Comparison of ENCODE assay signal across 8 cellular contexts in genomic region chr7:129225931-129226572, GRCh38. TPM values are rescaled to one million over a fixed set of nuclear protein-coding genes. Genes with fewer than 3 reads are reported as not detected.
DNase-seq lines count a peak whose midpoint lies in the region; ATAC-seq, FAIRE-seq and TF ChIP-seq lines count a peak whose summit lies in the region.

No MANE protein-coding gene starts in this region.

- peaks cover 23% of the 10 kb centered on the region for H3K79me2 ChIP-seq in HepG2 (ENCODE audit: insufficient read depth, low read length)

- H3K4me3 Mint-ChIP-seq in HFFc6, result peak overlapping the region; percentile 97
- H3K4me3 Mint-ChIP-seq in activated naive CD8-positive, alpha-beta T cell treated with anti-CD3 and anti-CD28 coated beads, Interleukin-2, amount 50 U/mL, for 24 hours, result peak overlapping the region; percentile 89

- peak overlapping the region; percentile 81 for H3K4me2 ChIP-seq in HepG2 (ENCODE audit: low read depth, low read length)

- H3K9me3 ChIP-seq in HepG2 (ENCODE audit: low read length) (no peaks in the 10 kb centered on the region), thyroid gland (no peaks in the 10 kb centered on the region), adrenal gland (replicated peaks in 1 of 3) (no peaks in the 10 kb centered on the region)

- TF ChIP-seq POLR2A in HepG2 (IDR thresholded peaks at IDR 0.05; ENCODE audit: insufficient read depth in 1 of 2, low read depth in 2 of 2, low read length in 2 of 2) (no peak), thyroid gland (IDR thresholded peaks at IDR 0.05) (no peak), adrenal gland (IDR thresholded peaks at IDR 0.05) (no peak)

- intact Hi-C loops in HepG2 (cut with micrococcal nuclease; ENCODE audit: unreplicated experiment) (loop anchor here (2.0 kb wide), 1 partner anchor 45 kb away; no protein-coding TSS in a partner anchor), thyroid gland (cut with DNase I) (no loop called here), adrenal gland (cut with DNase I) (loop anchor here in 1 of 2 donors (10.0 kb wide), 1 partner anchor 49 kb away; no protein-coding TSS in a partner anchor)

- WGBS in HepG2 (ENCODE audit: low lambda C conversion rate), result 16% methylated on average over 11 of the region's 11 CpGs
- WGBS in thyroid gland, 2 donors, result 22% methylated on average over 11 of the region's 11 CpGs
- WGBS in adrenal gland, 4 donors, result 15 to 33% (median 20%) methylated on average over 11 of the region's 11 CpGs

- no peaks in the 10 kb centered on the region for H3K36me3 ChIP-seq in HepG2 (replicated peaks in 1 of 2; ENCODE audit: control insufficient read depth in 1 of 2, insufficient read depth in 2 of 2, low read length in 2 of 2)
- H3K36me3 ChIP-seq in thyroid gland, result no peaks in the 10 kb centered on the region
- no peaks in the 10 kb centered on the region for H3K36me3 ChIP-seq in adrenal gland (replicated peaks in 1 of 2)

- TF ChIP-seq RAD21 in HepG2 (CRISPR knock-in tag; IDR thresholded peaks at IDR 0.05), result no peak

- CTCF ChIA-PET in AG04449 (lab: Yijun Ruan, JAX) (interaction anchor here (0.8 to 7.6 kb wide), 9 partner anchors 7 to 245 kb away, joined by 3 to 42 read pairs (median 4); no protein-coding TSS in a partner anchor), HepG2 (lab: Yijun Ruan, JAX; ENCODE audit: low intra/inter-chr PET ratio, low total read pairs) (no interaction called here)

- in situ Hi-C loops in HepG2 (cut with HindIII; ENCODE audit: extremely low pct_ligation_motif_present, low pct_unique_long_range_greater_than_20kb), result no loop called here

- no peaks in the 10 kb centered on the region for H3K9me3 Mint-ChIP-seq in HFFc6
- H3K9me3 Mint-ChIP-seq in activated naive CD8-positive, alpha-beta T cell treated with anti-CD3 and anti-CD28 coated beads, Interleukin-2, amount 50 U/mL, for 24 hours, result no peaks in the 10 kb centered on the region

- POLR2A ChIA-PET in AG04449 (lab: Yijun Ruan, JAX), result no interaction called here
- POLR2A ChIA-PET in HepG2 (lab: Yijun Ruan, JAX), result no interaction called here

- H3K27ac Mint-ChIP-seq in HFFc6, result peak overlapping the region; percentile 77
- peak overlapping the region; percentile 49 for H3K27ac Mint-ChIP-seq in activated naive CD8-positive, alpha-beta T cell treated with anti-CD3 and anti-CD28 coated beads, Interleukin-2, amount 50 U/mL, for 24 hours

- no peaks in the 10 kb centered on the region for H4K20me1 ChIP-seq in HepG2 (ENCODE audit: insufficient read depth, low read length)

- FAIRE-seq in HepG2 (lab: Jason Lieb, UNC), result no peak

- H3K4me1 Mint-ChIP-seq in HFFc6 (ENCODE audit: low read depth), result peaks cover 24% of the 10 kb centered on the region
- H3K4me1 Mint-ChIP-seq in activated naive CD8-positive, alpha-beta T cell treated with anti-CD3 and anti-CD28 coated beads, Interleukin-2, amount 50 U/mL, for 24 hours, result peaks cover 32% of the 10 kb centered on the region

- H3K27me3 Mint-ChIP-seq in HFFc6 (ENCODE audit: insufficient read depth), result no peaks in the 10 kb centered on the region; the same call in 1 of the 2 replicates
- no peaks in the 10 kb centered on the region for H3K27me3 Mint-ChIP-seq in activated naive CD8-positive, alpha-beta T cell treated with anti-CD3 and anti-CD28 coated beads, Interleukin-2, amount 50 U/mL, for 24 hours

- peak overlapping the region; percentile 67 for H3K9ac ChIP-seq in HepG2 (ENCODE audit: insufficient read depth, low read depth, low read length)

- no peaks in the 10 kb centered on the region for H3K27me3 ChIP-seq in HepG2 (ENCODE audit: control insufficient read depth in 1 of 2, insufficient read depth in 2 of 2, low read length in 2 of 2)
- H3K27me3 ChIP-seq in thyroid gland, result no peaks in the 10 kb centered on the region
- no peaks in the 10 kb centered on the region for H3K27me3 ChIP-seq in adrenal gland

- H2AFZ ChIP-seq in HepG2 (ENCODE audit: low read length), result peak overlapping the region; percentile 47

- H3K27ac ChIP-seq in HepG2 (ENCODE audit: extremely low read length, insufficient read depth, low read length) (peak overlapping the region; percentile 68), thyroid gland (peak overlapping the region in 2 of 3 donors; percentile 84 to 89), adrenal gland (peak overlapping the region in 2 of 5 donors; percentile 78 to 97)

- TSS peak; percentile 61 for BruUV-seq in HepG2 (replicated peaks; lab: Mats Ljungman, UMichigan)

- no peaks in the 10 kb centered on the region for H3K36me3 Mint-ChIP-seq in HFFc6 (ENCODE audit: low read depth)
- H3K36me3 Mint-ChIP-seq in activated naive CD8-positive, alpha-beta T cell treated with anti-CD3 and anti-CD28 coated beads, Interleukin-2, amount 50 U/mL, for 24 hours (ENCODE audit: low read depth), result no peaks in the 10 kb centered on the region

- H3K4me1 ChIP-seq in HepG2 (ENCODE audit: insufficient read depth, low read length), result peaks cover 28% of the 10 kb centered on the region
- peaks cover 20 to 25% of the 10 kb centered on the region in 2 donors for H3K4me1 ChIP-seq in thyroid gland
- peaks cover 5 to 18% of the 10 kb centered on the region in 2 donors for H3K4me1 ChIP-seq in adrenal gland (replicated peaks in 1 of 2)

- TF ChIP-seq EP300 in HepG2 (IDR thresholded peaks at IDR 0.05; ENCODE audit: low read depth in 2 of 2, low read length in 2 of 2) (no peak), HepG2 (CRISPR knock-in tag; IDR thresholded peaks at IDR 0.05; ENCODE audit: borderline replicate concordance) (no peak)

- DNase-seq in AG04449 (ENCODE audit: low read depth, low spot score) (no peak), HFFc6 (no peak), HepG2 (ENCODE audit: low spot score) (no peak), thyroid gland (no peak), adrenal gland (no peak)
- DNase-seq in activated naive CD8-positive, alpha-beta T cell treated with anti-CD3 and anti-CD28 coated beads, Interleukin-2, amount 50 U/mL, for 24 hours, result no peak

- TF ChIP-seq CTCF in AG04449 (IDR thresholded peaks at IDR 0.05; ENCODE audit: insufficient read depth, low read length, missing control alignments) (no peak), HFFc6 (IDR thresholded peaks at IDR 0.05) (no peak), HepG2 (CRISPR knock-in tag; IDR thresholded peaks at IDR 0.05) (no peak), thyroid gland (IDR thresholded peaks at IDR 0.05) (no peak), adrenal gland (IDR thresholded peaks at IDR 0.05) (no peak)

- ATAC-seq in activated naive CD8-positive, alpha-beta T cell treated with anti-CD3 and anti-CD28 coated beads, Interleukin-2, amount 50 U/mL, for 24 hours, result no peak
- peak; percentile 12 for ATAC-seq in HepG2
- no peak for ATAC-seq in HG02759 (IDR thresholded peaks at IDR 0.05; ENCODE audit: unreplicated experiment)
- ATAC-seq in GM21723 (IDR thresholded peaks at IDR 0.05; ENCODE audit: unreplicated experiment), result no peak

- H3K4me3 ChIP-seq in AG04449 (ENCODE audit: low read depth, low read length) (peak overlapping the region; percentile 78), HepG2 (replicated peaks in 1 of 3; ENCODE audit: insufficient read depth in 1 of 3, low read depth in 2 of 3, low read length in 3 of 3) (peak overlapping the region; percentile 76 to 97 (median 82)), thyroid gland (replicated peaks in 1 of 3) (peak overlapping the region; percentile 70 to 93 (median 89)), adrenal gland (peak overlapping the region in 2 of 4 donors; percentile 71 to 79)

RNA-seq across cellular contexts. Expression of gene AHCYL2, which starts 1.2 kb away (rescaled TPM):
- total RNA-seq in HFFc6 (2021; fragmentation: NEBNext Ultra II Directional; extraction: Animal tissue kit (Norgen Biotek cat#: 25700)), result 10 to 100 TPM in 1 of 6 experiments, 1 to 10 TPM in 5; 6.8 to 12.4 (median 8.8) TPM
- total RNA-seq in HepG2 (2016; rRNA removed; fragmentation: Illumina TruSeq; extraction: Trizol) (9.5 and 12.9 TPM in 2 replicates), thyroid gland (100 to 1,000 TPM in 2 of 4 donors, 10 to 100 TPM in 2; 83.2 to 149 (median 101) TPM), adrenal gland (10 to 100 TPM; 13.8 to 29.0 (median 23.2) TPM)
- total RNA-seq in HepG2 (2016; cell fraction: cytosol; rRNA removed; fragmentation: Illumina TruSeq; extraction: Trizol; ENCODE audit: low read depth), result 4.4 and 6.0 TPM in 2 replicates
- total RNA-seq in HepG2 (2016; cell fraction: insoluble cytoplasmic fraction; rRNA removed; fragmentation: Illumina TruSeq; extraction: Trizol), result 10.6 and 14.1 TPM in 2 replicates
- 4.9 and 5.6 TPM in 2 replicates for total RNA-seq in HepG2 (2016; cell fraction: membrane; rRNA removed; fragmentation: Illumina TruSeq; extraction: Trizol)
- 13.2 and 15.2 TPM in 2 replicates for total RNA-seq in HepG2 (2016; cell fraction: nucleus; rRNA removed; fragmentation: Illumina TruSeq; extraction: Trizol)
- polyA plus RNA-seq in HepG2 (2011; rRNA removed) (12.5 and 14.7 TPM in 2 replicates), adrenal gland (10 to 100 TPM in 1 of 3 donors, 1 to 10 TPM in 2; 6.6 to 20.3 (median 9.4) TPM)
- polyA plus RNA-seq in HepG2 (2011; cell fraction: cytosol; rRNA removed), result 7.5 and 10.5 TPM in 2 replicates
- 11.3 TPM in 2 replicates for polyA plus RNA-seq in HepG2 (2011; cell fraction: nucleus; rRNA removed)
- 8.1 and 8.5 TPM in 2 replicates for polyA plus RNA-seq in HepG2 (2012)
- polyA plus RNA-seq in HepG2 (2016; cell fraction: cytosol; fragmentation: Illumina TruSeq; extraction: Trizol; ENCODE audit: low read depth), result 1.0 and 1.3 TPM in 2 replicates
- polyA plus RNA-seq in HepG2 (2016; cell fraction: insoluble cytoplasmic fraction; fragmentation: Illumina TruSeq; extraction: Trizol; ENCODE audit: low read depth), result 9.3 and 10.0 TPM in 2 replicates
- polyA plus RNA-seq in HepG2 (2016; cell fraction: membrane; fragmentation: Illumina TruSeq; extraction: Trizol; ENCODE audit: low read depth), result 2.6 TPM in 2 replicates
- 16.2 and 18.7 TPM in 2 replicates for polyA plus RNA-seq in HepG2 (2016; cell fraction: nucleus; fragmentation: Illumina TruSeq; extraction: Trizol; ENCODE audit: insufficient read depth, low read depth)
- polyA minus RNA-seq in HepG2 (2011; rRNA and poly(A)+ RNA removed; ENCODE audit: low replicate concordance), result 30.7 and 36.9 TPM in 2 replicates
- polyA minus RNA-seq in HepG2 (2011; cell fraction: cytosol; rRNA and poly(A)+ RNA removed), result 12.8 and 15.4 TPM in 2 replicates
- 9.8 and 14.9 TPM in 2 replicates for polyA minus RNA-seq in HepG2 (2011; cell fraction: nucleus; rRNA and poly(A)+ RNA removed)

RNA-seq across cellular contexts. Expression of gene SMO, which starts 37.6 kb away (rescaled TPM):
- total RNA-seq in HFFc6 (2021; fragmentation: NEBNext Ultra II Directional; extraction: Animal tissue kit (Norgen Biotek cat#: 25700)), result under 1 TPM; 0.09 to 0.57 (median 0.17) TPM
- total RNA-seq in HepG2 (2016; rRNA removed; fragmentation: Illumina TruSeq; extraction: Trizol) (22.1 and 32.3 TPM in 2 replicates), thyroid gland (10 to 100 TPM; 10.5 to 17.4 (median 14.7) TPM), adrenal gland (10 to 100 TPM in 3 of 8 donors, 1 to 10 TPM in 5; 3.6 to 23.9 (median 9.4) TPM)
- 72.0 and 77.5 TPM in 2 replicates for total RNA-seq in HepG2 (2016; cell fraction: cytosol; rRNA removed; fragmentation: Illumina TruSeq; extraction: Trizol; ENCODE audit: low read depth)
- 22.7 and 33.9 TPM in 2 replicates for total RNA-seq in HepG2 (2016; cell fraction: insoluble cytoplasmic fraction; rRNA removed; fragmentation: Illumina TruSeq; extraction: Trizol)
- 37.3 and 38.5 TPM in 2 replicates for total RNA-seq in HepG2 (2016; cell fraction: membrane; rRNA removed; fragmentation: Illumina TruSeq; extraction: Trizol)
- 26.1 and 28.3 TPM in 2 replicates for total RNA-seq in HepG2 (2016; cell fraction: nucleus; rRNA removed; fragmentation: Illumina TruSeq; extraction: Trizol)
- polyA plus RNA-seq in HepG2 (2011; rRNA removed) (23.8 and 30.7 TPM in 2 replicates), adrenal gland (10 to 100 TPM in 1 of 3 donors, 1 to 10 TPM in 2; 2.5 to 12.9 (median 8.0) TPM)
- 21.9 and 24.2 TPM in 2 replicates for polyA plus RNA-seq in HepG2 (2011; cell fraction: cytosol; rRNA removed)
- polyA plus RNA-seq in HepG2 (2011; cell fraction: nucleus; rRNA removed), result 68.3 and 80.4 TPM in 2 replicates
- 19.4 and 20.7 TPM in 2 replicates for polyA plus RNA-seq in HepG2 (2012)
- 4.1 and 4.4 TPM in 2 replicates for polyA plus RNA-seq in HepG2 (2016; cell fraction: cytosol; fragmentation: Illumina TruSeq; extraction: Trizol; ENCODE audit: low read depth)
- polyA plus RNA-seq in HepG2 (2016; cell fraction: insoluble cytoplasmic fraction; fragmentation: Illumina TruSeq; extraction: Trizol; ENCODE audit: low read depth), result 22.5 and 25.2 TPM in 2 replicates
- polyA plus RNA-seq in HepG2 (2016; cell fraction: membrane; fragmentation: Illumina TruSeq; extraction: Trizol; ENCODE audit: low read depth), result 14.8 and 15.2 TPM in 2 replicates
- polyA plus RNA-seq in HepG2 (2016; cell fraction: nucleus; fragmentation: Illumina TruSeq; extraction: Trizol; ENCODE audit: insufficient read depth, low read depth), result 63.0 and 65.6 TPM in 2 replicates
- 0.07 and 139 TPM in 2 replicates for polyA minus RNA-seq in HepG2 (2011; rRNA and poly(A)+ RNA removed; ENCODE audit: low replicate concordance)
- polyA minus RNA-seq in HepG2 (2011; cell fraction: cytosol; rRNA and poly(A)+ RNA removed), result 31.4 and 35.0 TPM in 2 replicates
- 12.0 and 20.4 TPM in 2 replicates for polyA minus RNA-seq in HepG2 (2011; cell fraction: nucleus; rRNA and poly(A)+ RNA removed)
